30 cellular contexts compared by ENCODE assay signal in genomic region chr2:53486185-53486584, GRCh38.
"Had no signal": no experiment of that assay in that cellular context is flagged by ENCODE, and none has a peak within 500 bp of the region (broad histone marks: within the 10 kb centered on the region; RNA-seq: fewer than 3 reads in every experiment).

No MANE protein-coding gene starts in this region.

- H3K4me1 ChIP-seq: parathyroid adenoma, psoas muscle, spleen, suprapubic skin, upper lobe of left lung had no signal

- H2AFZ ChIP-seq: parathyroid adenoma had no signal

- ATAC-seq: naive thymus-derived CD8-positive, alpha-beta T cell; natural killer cell treated with Interleukin-12 subunit alpha and Interleukin-12 subunit beta and Interleukin-15 and Interleukin-18, amount 100 ng/mL, for 72 hours; psoas muscle; right cardiac atrium; sciatic nerve; stimulated activated memory B cell treated with anti-CD40 and anti-IgM and Interleukin-4, amounts not matched to agents 10 μg/mL and 1 μg/mL and 100 μg/mL, for 72 hours; stimulated activated naive CD8-positive, alpha-beta T cell treated with anti-CD3 and anti-CD28 coated beads, Interleukin-15, amount 100 ng/mL, for 72 hours; stimulated activated naive CD8-positive, alpha-beta T cell treated with anti-CD3 and anti-CD28 coated beads, Interleukin-15, Interleukin-2, amounts not matched to agents 100 U/mL and 50 U/mL, for 24 hours had no signal

- H3K9me3 ChIP-seq: ovary, psoas muscle, suprapubic skin, thoracic aorta, thyroid gland, tibial nerve, upper lobe of left lung, vagina had no signal

- H3K36me3 ChIP-seq: ovary, spleen, suprapubic skin, thoracic aorta, thyroid gland, tibial nerve, upper lobe of left lung, vagina had no signal

- FAIRE-seq: urothelium cell line had no signal

- H3K79me2 ChIP-seq: parathyroid adenoma had no signal

- H3K4me3 ChIP-seq: ovary, psoas muscle, skin epidermis, smooth muscle cell, spleen, suprapubic skin, thoracic aorta, thyroid gland, tibial nerve, upper lobe of left lung, vagina had no signal

- H3K27me3 ChIP-seq: ovary, spleen, suprapubic skin, thyroid gland, tibial nerve, upper lobe of left lung, vagina had no signal

- H3K4me2 ChIP-seq: smooth muscle cell had no signal

- H3K9ac ChIP-seq: parathyroid adenoma had no signal

- H3K27ac ChIP-seq: ovary, parathyroid adenoma, psoas muscle, skin epidermis, spleen, thoracic aorta, thyroid gland, tibial nerve, upper lobe of left lung, vagina had no signal

- DNase-seq: naive thymus-derived CD8-positive, alpha-beta T cell; nephron progenitor cell; occipital lobe; ovary; psoas muscle; spleen; stimulated activated CD4-positive, alpha-beta T cell treated with anti-CD3 and anti-CD28 coated beads, Interleukin-12 subunit alpha, Interleukin-12 subunit beta, amount 100 ng/mL, for 4 hours; stimulated activated CD4-positive, alpha-beta T cell treated with anti-CD3 and anti-CD28 coated beads, Interleukin-1b, Interleukin-23, amount 100 ng/mL, for 48 hours; stimulated activated CD4-positive, alpha-beta T cell treated with anti-CD3 and anti-CD28 coated beads, Interleukin-4, amount 100 ng/mL, for 1 hour; stimulated activated CD4-positive, alpha-beta T cell treated with anti-CD3 and anti-CD28 coated beads, Interleukin-4, amount 100 ng/mL, for 4 hours; stimulated activated CD8-positive, alpha-beta memory T cell treated with anti-CD3 and anti-CD28 coated beads, Interleukin-4, amount 100 ng/mL, for 48 hours; stimulated activated naive CD4-positive, alpha-beta T cell; stimulated activated naive CD8-positive, alpha-beta T cell treated with anti-CD3 and anti-CD28 coated beads, Interleukin-15, amount 100 ng/mL, for 72 hours; stimulated activated naive CD8-positive, alpha-beta T cell treated with anti-CD3 and anti-CD28 coated beads, Interleukin-15, Interleukin-2, amounts not matched to agents 100 U/mL and 50 U/mL, for 24 hours; substantia nigra; thyroid gland; trophoblast cell had no signal
